In genomic region chr16:13919683-13920509, GRCh38 we compare ENCODE assay signal across 7 cellular contexts.
DNase-seq lines count a peak whose midpoint lies in the region; ATAC-seq, FAIRE-seq and TF ChIP-seq lines count a peak whose summit lies in the region.

Gene ERCC4 (plus strand): TSS chr16:13920154. CDS start chr16:13920166, 12 bp downstream.

- in situ Hi-C loops in astrocyte of the cerebellum (cut with HindIII; ENCODE audit: low sequenced_read_pairs), result no loop called here

- H3K36me3 ChIP-seq in rectal smooth muscle tissue (ENCODE audit: control insufficient read depth, insufficient read depth, low read length), result no peaks in the 10 kb centered on the region

- peak; percentile 99 for ATAC-seq in HG02981 (IDR thresholded peaks at IDR 0.05; ENCODE audit: unreplicated experiment)

- FAIRE-seq in GM18507 (lab: Jason Lieb, UNC), result peak; percentile 100

- H3K27ac ChIP-seq in rectal smooth muscle tissue (ENCODE audit: low read depth, low read length), result peak within 1 kb of the TSS; percentile 78

- no peaks in the 10 kb centered on the region for H3K27me3 ChIP-seq in rectal smooth muscle tissue (ENCODE audit: control insufficient read depth, insufficient read depth, low read length)

- peak within 1 kb of the TSS; percentile 70 for H3K4me3 ChIP-seq in astrocyte of the cerebellum (ENCODE audit: low read depth, low read length)
- peak within 1 kb of the TSS; percentile 100 for H3K4me3 ChIP-seq in rectal smooth muscle tissue (ENCODE audit: low read length)

- H3K9ac ChIP-seq in rectal smooth muscle tissue (ENCODE audit: low read length), result peak within 1 kb of the TSS; percentile 98

- DNase-seq in GM18507 (ENCODE audit: extremely low spot score, insufficient read length, low read depth) (peak; percentile 92), NCI-H2029 (lab: John Stamatoyannopoulos, UW) (peak; percentile 99), T-helper 22 cell (ENCODE audit: low read depth) (peak; percentile 98), astrocyte of the cerebellum (ENCODE audit: low read depth) (peak; percentile 98), hepatic stellate cell (ENCODE audit: low spot score) (peak; percentile 93)

- peaks cover 12% of the 10 kb centered on the region for H3K4me1 ChIP-seq in rectal smooth muscle tissue (ENCODE audit: control insufficient read depth, insufficient read depth, low read length)

- peak; percentile 92 for TF ChIP-seq CTCF in astrocyte of the cerebellum (IDR thresholded peaks at IDR 0.05; ENCODE audit: low read depth, low read length, missing control alignments)

Comparison
In these comparisons a context has a peak if more than half of its experiments do, and no peak if none do; other contexts are left out.
1. Peak in every context shown above with its lines: DNase-seq, ATAC-seq, H3K4me3 ChIP-seq and H3K27ac ChIP-seq.